25 cellular contexts compared by ENCODE assay signal in genomic region chr10:121914661-121915060, GRCh38. TPM values are rescaled to one million over a fixed set of nuclear protein-coding genes. Genes with fewer than 3 reads are reported as not detected.
A peak's percentile ranks its signal among the peaks of the same experiment; 100 is the strongest.
DNase-seq lines count a peak whose midpoint lies in the region; ATAC-seq and TF ChIP-seq lines count a peak whose summit lies in the region.
"Had no signal": no experiment of that assay in that cellular context is flagged by ENCODE, and none has a peak within 500 bp of the region (broad histone marks: within the 10 kb centered on the region; RNA-seq: fewer than 3 reads in every experiment).

No MANE protein-coding gene starts in this region.

- H3K4me2 ChIP-seq in KMS-11: peak overlapping the region; percentile 84; the same call in 1 of the 2 replicates
- H3K4me2 ChIP-seq: BLaER1 treated with 17β-estradiol and CSF1 and Interleukin-3, amounts not matched to agents 10 nM and 100 nM had no signal

- no peak overlapping the region for H3K4me3 Mint-ChIP-seq in central memory CD8-positive, alpha-beta T cell
- H3K4me3 Mint-ChIP-seq: CD4-positive, alpha-beta memory T cell had no signal

- TF ChIP-seq CTCF in KMS-11 (conservative IDR thresholded peaks at IDR 0.05; ENCODE audit: low read depth, low read length): no peak
- TF ChIP-seq CTCF in gastrocnemius medialis (IDR thresholded peaks at IDR 0.05 in 4 of 5, conservative IDR thresholded peaks at IDR 0.05 in 1 of 5): no peak
- no peak for TF ChIP-seq CTCF in vagina (IDR thresholded peaks at IDR 0.05)
- no peak for TF ChIP-seq CTCF in testis (IDR thresholded peaks at IDR 0.05)

- no peak for DNase-seq in central memory CD8-positive, alpha-beta T cell (ENCODE audit: low spot score in 2 of 2)
- DNase-seq in left ventricle myocardium superior (no peak), gastrocnemius medialis (peak in 1 of 2 donors; percentile 15), nucleus accumbens (lab: John Stamatoyannopoulos, UW) (no peak), vagina (ENCODE audit: extremely low spot score in 2 of 2) (no peak), testis (no peak), NCI-H748 (lab: John Stamatoyannopoulos, UW; ENCODE audit: unreplicated experiment) (no peak)
- DNase-seq: Calu3; CD4-positive, alpha-beta memory T cell; DMS153; GM23248; HCEC 1CT; KBM-7; NCI-H1092; NCI-H1436; NCI-H187 treated with DMSO at 0.1 percent for 48 hours; NCI-H2227 treated with DMSO at 0.1 percent for 48 hours; NCI-H510A; NCI-H774; NK-92 treated with Interleukin-12 subunit alpha and Interleukin-12 subunit beta, amount 100 ng/mL, for 24 hours; SJCRH30 had no signal

- no peak overlapping the region for H2AFZ ChIP-seq in KMS-11 (ENCODE audit: low read depth)
- H2AFZ ChIP-seq: GM23248 had no signal

- no peaks in the 10 kb centered on the region for H4K20me1 ChIP-seq in KMS-11 (ENCODE audit: insufficient read depth)
- H4K20me1 ChIP-seq: BLaER1 treated with 17β-estradiol and CSF1 and Interleukin-3, amounts not matched to agents 10 nM and 100 nM had no signal

- no peaks in the 10 kb centered on the region for H3K9me3 ChIP-seq in gastrocnemius medialis
- no peaks in the 10 kb centered on the region for H3K9me3 ChIP-seq in vagina
- H3K9me3 ChIP-seq in testis: no peaks in the 10 kb centered on the region
- H3K9me3 ChIP-seq: SJCRH30 had no signal

- intact Hi-C loops in left ventricle myocardium superior (cut with micrococcal nuclease): no loop called here
- intact Hi-C loops in gastrocnemius medialis (cut with DNase I; ENCODE audit: low total_unique reads): no loop called here
- intact Hi-C loops in vagina (cut with DNase I): no loop called here
- intact Hi-C loops in testis (cut with DNase I; ENCODE audit: low total_unique reads): no loop called here

- peaks cover 15% of the 10 kb centered on the region for H3K36me3 Mint-ChIP-seq in central memory CD8-positive, alpha-beta T cell (ENCODE audit: insufficient read depth)

- in situ Hi-C loops in gastrocnemius medialis (cut with MboI; ENCODE audit: low sequenced_read_pairs in 4 of 4): loop anchor here in 1 of 4 donors (25.0 kb wide), 1 partner anchor 977 kb away; no protein-coding TSS in a partner anchor

- peaks cover 41% of the 10 kb centered on the region for H3K4me1 ChIP-seq in KMS-11 (ENCODE audit: low read depth, poor library complexity, severe bottlenecking)
- H3K4me1 ChIP-seq in gastrocnemius medialis: peaks cover 21 to 27% of the 10 kb centered on the region in 2 donors
- peaks cover 15% of the 10 kb centered on the region for H3K4me1 ChIP-seq in vagina
- H3K4me1 ChIP-seq in testis: no peaks in the 10 kb centered on the region
- H3K4me1 ChIP-seq: SJCRH30 had no signal

- no peaks in the 10 kb centered on the region for H3K9me3 Mint-ChIP-seq in central memory CD8-positive, alpha-beta T cell
- H3K9me3 Mint-ChIP-seq: CD4-positive, alpha-beta memory T cell had no signal

- H3K27me3 ChIP-seq in KMS-11 (ENCODE audit: insufficient read depth, low read depth): no peaks in the 10 kb centered on the region
- H3K27me3 ChIP-seq in gastrocnemius medialis: no peaks in the 10 kb centered on the region
- no peaks in the 10 kb centered on the region for H3K27me3 ChIP-seq in vagina
- no peaks in the 10 kb centered on the region for H3K27me3 ChIP-seq in testis
- H3K27me3 ChIP-seq: BLaER1 treated with 17β-estradiol and CSF1 and Interleukin-3, amounts not matched to agents 10 nM and 100 nM; SJCRH30 had no signal

- peak in 1 of 2 donors; percentile 31 for TF ChIP-seq POLR2A in gastrocnemius medialis (IDR thresholded peaks at IDR 0.05)
- no peak for TF ChIP-seq POLR2A in vagina (IDR thresholded peaks at IDR 0.05)
- TF ChIP-seq POLR2A in testis (IDR thresholded peaks at IDR 0.05): no peak

- ATAC-seq in central memory CD8-positive, alpha-beta T cell (replicated peaks; ENCODE audit: extremely low read depth, poor library complexity, severe bottlenecking): no peak
- ATAC-seq in left ventricle myocardium superior: peak; percentile 53
- ATAC-seq in gastrocnemius medialis: peak; percentile 92 to 94
- ATAC-seq: Panc1 had no signal

- H3K79me2 ChIP-seq in KMS-11 (ENCODE audit: insufficient read depth, low read depth): no peaks in the 10 kb centered on the region

- no peaks in the 10 kb centered on the region for H3K27me3 Mint-ChIP-seq in central memory CD8-positive, alpha-beta T cell
- H3K27me3 Mint-ChIP-seq: CD4-positive, alpha-beta memory T cell had no signal

- 96 to 97% methylated on average over 6 of the region's 6 CpGs for WGBS in testis, 2 donors

- H3K27ac Mint-ChIP-seq in central memory CD8-positive, alpha-beta T cell (ENCODE audit: low read depth): peak overlapping the region; percentile 21

- H3K9ac ChIP-seq in KMS-11: no peak overlapping the region
- H3K9ac ChIP-seq: BLaER1 treated with 17β-estradiol and CSF1 and Interleukin-3, amounts not matched to agents 10 nM and 100 nM; GM23248 had no signal

- H3K4me3 ChIP-seq in KMS-11 (IDR thresholded peaks at IDR 0.05; ENCODE audit: insufficient read depth, low read depth, low read length): no peak overlapping the region
- H3K4me3 ChIP-seq in gastrocnemius medialis: no peak overlapping the region
- H3K4me3 ChIP-seq in vagina: no peak overlapping the region
- H3K4me3 ChIP-seq in testis: no peak overlapping the region
- H3K4me3 ChIP-seq: BLaER1 treated with 17β-estradiol and CSF1 and Interleukin-3, amounts not matched to agents 10 nM and 100 nM; GM23248; SJCRH30 had no signal

- H3K4me1 Mint-ChIP-seq in central memory CD8-positive, alpha-beta T cell: peaks cover 13% of the 10 kb centered on the region

- no peaks in the 10 kb centered on the region for H3K36me3 ChIP-seq in KMS-11 (ENCODE audit: insufficient read depth)
- peaks cover 0 to 38% of the 10 kb centered on the region in 2 donors for H3K36me3 ChIP-seq in gastrocnemius medialis
- H3K36me3 ChIP-seq in vagina: peaks cover 0 to 31% of the 10 kb centered on the region in 2 donors
- H3K36me3 ChIP-seq in testis (ENCODE audit: low read depth, missing control alignments): no peaks in the 10 kb centered on the region

- H3K27ac ChIP-seq in KMS-11: peak overlapping the region; percentile 13; the same call in 1 of the 2 replicates
- H3K27ac ChIP-seq in gastrocnemius medialis: peak overlapping the region; percentile 33 to 80 (median 63)
- no peak overlapping the region for H3K27ac ChIP-seq in vagina
- no peak overlapping the region for H3K27ac ChIP-seq in testis
- H3K27ac ChIP-seq: BLaER1 treated with 17β-estradiol and CSF1 and Interleukin-3, amounts not matched to agents 10 nM and 100 nM; GM23248; HL-60; SJCRH30 had no signal

RNA-seq across cellular contexts. Expression of gene ATE1, which starts 13.2 kb away (rescaled TPM):
- total RNA-seq in left ventricle myocardium superior: 36.9 TPM
- total RNA-seq in gastrocnemius medialis: 10 to 100 TPM; 34.3 to 57.6 (median 39.4) TPM
- 21.9 TPM for total RNA-seq in vagina
- 10 to 100 TPM; 34.0 to 41.9 TPM for total RNA-seq in testis
- 29.8 TPM for polyA plus RNA-seq in testis (ENCODE audit: insufficient read depth, low read depth, low replicate concordance)

Comparison
In these comparisons a context has a peak if more than half of its experiments do, and no peak if none do; other contexts are left out.
1. H3K27ac ChIP-seq: peak in KMS-11 (single experiment) and gastrocnemius medialis (4 of 4); none in vagina (single experiment) and testis (0 of 2).